34 cellular contexts compared by ENCODE assay signal in the genomic region with DNA sequence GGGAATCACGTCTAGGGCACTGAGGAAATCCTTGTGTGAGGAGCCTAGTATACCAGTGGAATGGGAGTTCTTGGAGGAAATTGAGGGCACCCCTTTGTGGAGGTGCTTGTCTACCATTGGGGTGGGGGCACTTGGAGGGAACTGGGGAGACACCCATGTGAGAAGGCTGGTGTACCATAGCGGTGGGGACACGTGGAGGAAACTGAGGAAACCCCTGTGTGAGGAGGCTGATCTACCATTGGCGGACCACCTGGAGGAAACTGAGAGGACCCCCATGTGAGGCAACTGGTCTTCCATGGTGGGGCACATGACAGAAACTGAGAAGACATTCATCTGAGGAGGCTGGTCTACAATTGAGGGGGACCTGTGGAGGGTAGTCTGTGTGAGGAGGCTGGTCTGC.
DNase-seq lines count a peak whose midpoint lies in the region; ATAC-seq and TF ChIP-seq lines count a peak whose summit lies in the region.
"Had no signal": no experiment of that assay in that cellular context is flagged by ENCODE, and none has a peak within 500 bp of the region (broad histone marks: within the 10 kb centered on the region; RNA-seq: fewer than 3 reads in every experiment).

No MANE protein-coding gene starts in this region.

- H3K4me3 ChIP-seq in suprapubic skin (no peak overlapping the region), MM.1S (ENCODE audit: low read length) (no peak overlapping the region)
- H3K4me3 ChIP-seq: A549, gastrocnemius medialis, lung, ovary, PC-9 had no signal

- WGBS in suprapubic skin, result 95% methylated on average over 4 of the region's 4 CpGs

- peaks cover 22% of the 10 kb centered on the region for H3K4me1 Mint-ChIP-seq in WTC11
- H3K4me1 Mint-ChIP-seq: activated B cell treated with CpG ODN at 0.5 μM for 24 hours; activated naive CD4-positive, alpha-beta T cell treated with anti-CD3 and anti-CD28 coated beads, Interleukin-2, amount 10 ng/mL, durations not matched to agents 7 days and 5 days; nephron progenitor cell had no signal

- H3K27me3 ChIP-seq in suprapubic skin, result no peaks in the 10 kb centered on the region
- no peaks in the 10 kb centered on the region for H3K27me3 ChIP-seq in MM.1S (replicated peaks; ENCODE audit: insufficient read depth, low read length)
- H3K27me3 ChIP-seq: gastrocnemius medialis, ovary had no signal

- no peak overlapping the region for H3K27ac Mint-ChIP-seq in WTC11
- H3K27ac Mint-ChIP-seq: activated B cell treated with CpG ODN at 0.5 μM for 24 hours; activated naive CD4-positive, alpha-beta T cell treated with anti-CD3 and anti-CD28 coated beads, Interleukin-2, amount 10 ng/mL, durations not matched to agents 7 days and 5 days; CD4-positive, CD25-positive, alpha-beta regulatory T cell; HFFc6; nephron progenitor cell had no signal

- TF ChIP-seq POLR2A in suprapubic skin (IDR thresholded peaks at IDR 0.05), result no peak

- H3K4me1 ChIP-seq in suprapubic skin, result no peaks in the 10 kb centered on the region
- H3K4me1 ChIP-seq in MM.1S (ENCODE audit: low read length), result no peaks in the 10 kb centered on the region
- H3K4me1 ChIP-seq: A549, gastrocnemius medialis had no signal

- H3K79me2 ChIP-seq in MM.1S (ENCODE audit: low read length), result no peaks in the 10 kb centered on the region

- DNase-seq in activated T-cell treated with anti-CD3 and anti-CD28 coated beads, Interleukin-2, amount 50 U/mL, for 1 hour, result peak; percentile 7
- DNase-seq in activated T-cell treated with anti-CD3 and anti-CD28 coated beads for 4 hours, result no peak
- DNase-seq in WTC11 (ENCODE audit: low spot score), result peak; percentile 3
- DNase-seq in mesenteric fat pad (ENCODE audit: low spot score), result peak; percentile 67
- peak; percentile 41 to 54 for DNase-seq in suprapubic skin (ENCODE audit: low spot score in 2 of 2)
- no peak for DNase-seq in MM.1S
- DNase-seq in stimulated activated naive CD8-positive, alpha-beta T cell treated with anti-CD3 and anti-CD28 coated beads, Interleukin-15, Interleukin-2, amounts not matched to agents 100 U/mL and 50 U/mL, for 24 hours, result no peak
- DNase-seq: activated CD4-positive, alpha-beta T cell treated with anti-CD3 and anti-CD28 coated beads, Interleukin-2, amount 50 U/mL, for 48 hours; AML-193; amniotic stem cell; CD4-positive, CD25-positive, alpha-beta regulatory T cell; GOT3; HFFc6; IMR-90; MV-4-11; NCI-H1436; NCI-H2081 treated with DMSO at 0.1 percent for 48 hours; NCI-H2227 treated with DMSO at 0.1 percent for 48 hours; NCI-H526; nephron progenitor cell; PC-9; right cardiac atrium; stimulated activated CD4-positive, alpha-beta T cell treated with anti-CD3 and anti-CD28 coated beads, Interleukin-12 subunit alpha, Interleukin-12 subunit beta, amount 100 ng/mL, for 4 hours; stimulated activated CD4-positive, alpha-beta T cell treated with anti-CD3 and anti-CD28 coated beads, Interleukin-4, amount 100 ng/mL, for 1 hour; trophoblast cell had no signal

- no peak overlapping the region for H3K9ac ChIP-seq in MM.1S (ENCODE audit: low read length)
- H3K9ac ChIP-seq: SK-N-SH had no signal

- no peak for ATAC-seq in WTC11
- no peak for ATAC-seq in GM21447 (IDR thresholded peaks at IDR 0.05; ENCODE audit: unreplicated experiment)
- no peak for ATAC-seq in stimulated activated naive CD8-positive, alpha-beta T cell treated with anti-CD3 and anti-CD28 coated beads, Interleukin-15, Interleukin-2, amounts not matched to agents 100 U/mL and 50 U/mL, for 24 hours
- ATAC-seq: A549, gastrocnemius medialis, right cardiac atrium, Right ventricle myocardium inferior had no signal

- H4K20me1 ChIP-seq in MM.1S (ENCODE audit: insufficient read depth, low read length), result no peaks in the 10 kb centered on the region

- no peak overlapping the region for H3K4me2 ChIP-seq in MM.1S (ENCODE audit: low read depth, low read length)
- H3K4me2 ChIP-seq: A549, PC-9, SK-N-SH had no signal

- H3K9me2 ChIP-seq in MM.1S (replicated peaks; ENCODE audit: insufficient read depth, low read length), result no peaks in the 10 kb centered on the region
- H3K9me2 ChIP-seq: SK-N-SH had no signal

- H3F3A ChIP-seq in MM.1S (ENCODE audit: insufficient read depth, low read length), result no peaks in the 10 kb centered on the region

- CTCF ChIA-PET in WTC11 (lab: Charles Lee), result no interaction called here

- H3K36me3 Mint-ChIP-seq in WTC11, result peaks cover 2% of the 10 kb centered on the region; the same call in 1 of the 2 replicates
- H3K36me3 Mint-ChIP-seq: activated naive CD4-positive, alpha-beta T cell treated with anti-CD3 and anti-CD28 coated beads, Interleukin-2, amount 10 ng/mL, durations not matched to agents 7 days and 5 days; CD4-positive, CD25-positive, alpha-beta regulatory T cell had no signal

- no peak overlapping the region for H2AFZ ChIP-seq in MM.1S (ENCODE audit: low read length)
- H2AFZ ChIP-seq: PC-9 had no signal

- H3K27me3 Mint-ChIP-seq in WTC11 (ENCODE audit: low read depth), result peaks cover 42% of the 10 kb centered on the region
- H3K27me3 Mint-ChIP-seq: activated naive CD4-positive, alpha-beta T cell treated with anti-CD3 and anti-CD28 coated beads, Interleukin-2, amount 10 ng/mL, durations not matched to agents 7 days and 5 days; CD4-positive, CD25-positive, alpha-beta regulatory T cell had no signal

- H3K9me3 Mint-ChIP-seq in WTC11, result peaks cover 68% of the 10 kb centered on the region

- H3K4me3 Mint-ChIP-seq in WTC11, result no peak overlapping the region
- H3K4me3 Mint-ChIP-seq: activated B cell treated with CpG ODN at 0.5 μM for 24 hours; activated naive CD4-positive, alpha-beta T cell treated with anti-CD3 and anti-CD28 coated beads, Interleukin-2, amount 10 ng/mL, durations not matched to agents 7 days and 5 days; CD4-positive, CD25-positive, alpha-beta regulatory T cell; HFFc6; nephron progenitor cell had no signal

- H3K36me3 ChIP-seq in suprapubic skin (no peaks in the 10 kb centered on the region), MM.1S (replicated peaks; ENCODE audit: insufficient read depth, low read length) (no peaks in the 10 kb centered on the region)
- H3K36me3 ChIP-seq: gastrocnemius medialis, ovary had no signal

- no peak for TF ChIP-seq EP300 in suprapubic skin (IDR thresholded peaks at IDR 0.05)

- TF ChIP-seq CTCF in WTC11 (IDR thresholded peaks at IDR 0.05), result no peak
- TF ChIP-seq CTCF in suprapubic skin (IDR thresholded peaks at IDR 0.05), result no peak
- no peak for TF ChIP-seq CTCF in MM.1S (IDR thresholded peaks at IDR 0.05; ENCODE audit: low read length)

- POLR2A ChIA-PET in WTC11 (lab: Charles Lee), result no interaction called here

- H3K9me3 ChIP-seq in suprapubic skin, result no peaks in the 10 kb centered on the region
- H3K9me3 ChIP-seq in MM.1S (replicated peaks; ENCODE audit: insufficient read depth, low read length), result no peaks in the 10 kb centered on the region
- H3K9me3 ChIP-seq: gastrocnemius medialis, ovary, SK-N-SH had no signal

- no peak overlapping the region for H3K27ac ChIP-seq in suprapubic skin
- no peak overlapping the region for H3K27ac ChIP-seq in MM.1S (ENCODE audit: low read length)
- H3K27ac ChIP-seq: A549, gastrocnemius medialis, ovary, PC-9 had no signal

TF ChIP-seq in WTC11, 78 proteins besides CTCF, POLR2A, EP300 and RAD21 (continues in another document):
- TF ChIP-seq ZNF232 (CRISPR knock-in tag; IDR thresholded peaks at IDR 0.05) (no peak), RORB (CRISPR knock-in tag; IDR thresholded peaks at IDR 0.05) (no peak), ZNF138 (CRISPR knock-in tag; conservative IDR thresholded peaks at IDR 0.05) (no peak)
- TF ChIP-seq, protein P1, sequence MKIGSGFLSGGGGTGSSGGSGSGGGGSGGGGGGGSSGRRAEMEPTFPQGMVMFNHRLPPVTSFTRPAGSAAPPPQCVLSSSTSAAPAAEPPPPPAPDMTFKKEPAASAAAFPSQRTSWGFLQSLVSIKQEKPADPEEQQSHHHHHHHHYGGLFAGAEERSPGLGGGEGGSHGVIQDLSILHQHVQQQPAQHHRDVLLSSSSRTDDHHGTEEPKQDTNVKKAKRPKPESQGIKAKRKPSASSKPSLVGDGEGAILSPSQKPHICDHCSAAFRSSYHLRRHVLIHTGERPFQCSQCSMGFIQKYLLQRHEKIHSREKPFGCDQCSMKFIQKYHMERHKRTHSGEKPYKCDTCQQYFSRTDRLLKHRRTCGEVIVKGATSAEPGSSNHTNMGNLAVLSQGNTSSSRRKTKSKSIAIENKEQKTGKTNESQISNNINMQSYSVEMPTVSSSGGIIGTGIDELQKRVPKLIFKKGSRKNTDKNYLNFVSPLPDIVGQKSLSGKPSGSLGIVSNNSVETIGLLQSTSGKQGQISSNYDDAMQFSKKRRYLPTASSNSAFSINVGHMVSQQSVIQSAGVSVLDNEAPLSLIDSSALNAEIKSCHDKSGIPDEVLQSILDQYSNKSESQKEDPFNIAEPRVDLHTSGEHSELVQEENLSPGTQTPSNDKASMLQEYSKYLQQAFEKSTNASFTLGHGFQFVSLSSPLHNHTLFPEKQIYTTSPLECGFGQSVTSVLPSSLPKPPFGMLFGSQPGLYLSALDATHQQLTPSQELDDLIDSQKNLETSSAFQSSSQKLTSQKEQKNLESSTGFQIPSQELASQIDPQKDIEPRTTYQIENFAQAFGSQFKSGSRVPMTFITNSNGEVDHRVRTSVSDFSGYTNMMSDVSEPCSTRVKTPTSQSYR (CRISPR knock-in tag; IDR thresholded peaks at IDR 0.05), result no peak
- TF ChIP-seq, protein P2, sequence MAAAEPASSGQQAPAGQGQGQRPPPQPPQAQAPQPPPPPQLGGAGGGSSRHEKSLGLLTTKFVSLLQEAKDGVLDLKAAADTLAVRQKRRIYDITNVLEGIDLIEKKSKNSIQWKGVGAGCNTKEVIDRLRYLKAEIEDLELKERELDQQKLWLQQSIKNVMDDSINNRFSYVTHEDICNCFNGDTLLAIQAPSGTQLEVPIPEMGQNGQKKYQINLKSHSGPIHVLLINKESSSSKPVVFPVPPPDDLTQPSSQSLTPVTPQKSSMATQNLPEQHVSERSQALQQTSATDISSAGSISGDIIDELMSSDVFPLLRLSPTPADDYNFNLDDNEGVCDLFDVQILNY (CRISPR knock-in tag; IDR thresholded peaks at IDR 0.05), result no peak
- TF ChIP-seq, protein P3, sequence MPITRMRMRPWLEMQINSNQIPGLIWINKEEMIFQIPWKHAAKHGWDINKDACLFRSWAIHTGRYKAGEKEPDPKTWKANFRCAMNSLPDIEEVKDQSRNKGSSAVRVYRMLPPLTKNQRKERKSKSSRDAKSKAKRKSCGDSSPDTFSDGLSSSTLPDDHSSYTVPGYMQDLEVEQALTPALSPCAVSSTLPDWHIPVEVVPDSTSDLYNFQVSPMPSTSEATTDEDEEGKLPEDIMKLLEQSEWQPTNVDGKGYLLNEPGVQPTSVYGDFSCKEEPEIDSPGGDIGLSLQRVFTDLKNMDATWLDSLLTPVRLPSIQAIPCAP (CRISPR knock-in tag; IDR thresholded peaks at IDR 0.05), result no peak

Comparison
In these comparisons a context has a peak if more than half of its experiments do, and no peak if none do; other contexts are left out.
1. DNase-seq: peak in activated T-cell treated with anti-CD3 and anti-CD28 coated beads, Interleukin-2, amount 50 U/mL, for 1 hour (single experiment), WTC11 (single experiment), mesenteric fat pad (single experiment) and suprapubic skin (2 of 2); none in activated T-cell treated with anti-CD3 and anti-CD28 coated beads for 4 hours (single experiment), MM.1S (single experiment) and stimulated activated naive CD8-positive, alpha-beta T cell treated with anti-CD3 and anti-CD28 coated beads, Interleukin-15, Interleukin-2, amounts not matched to agents 100 U/mL and 50 U/mL, for 24 hours (single experiment).